24 cellular contexts compared by ENCODE assay signal in genomic region chr4:81682492-81682891, GRCh38.
"Had no signal": no experiment of that assay in that cellular context is flagged by ENCODE, and none has a peak within 500 bp of the region (broad histone marks: within the 10 kb centered on the region; RNA-seq: fewer than 3 reads in every experiment).

No MANE protein-coding gene starts in this region.

- H3K4me2 ChIP-seq: smooth muscle cell had no signal

- H3K4me3 ChIP-seq: esophagus squamous epithelium, gastrocnemius medialis, left ventricle myocardium inferior, sigmoid colon, smooth muscle cell, testis, vagina had no signal

- H3K4me1 ChIP-seq: esophagus squamous epithelium, gastrocnemius medialis, left ventricle myocardium inferior, sigmoid colon, testis, vagina had no signal

- DNase-seq: activated CD4-positive, alpha-beta T cell treated with anti-CD3 and anti-CD28 coated beads, Interleukin-2, amount 10 ng/mL, durations not matched to agents 24 days and 14 days; activated CD8-positive, alpha-beta T cell treated with anti-CD3 and anti-CD28 coated beads for 36 hours; aorta; effector memory CD8-positive, alpha-beta T cell; esophagus squamous epithelium; gastrocnemius medialis; hippocampal formation; left ventricle myocardium inferior; mammary epithelial cell; midbrain; natural killer cell; retina; sigmoid colon; stimulated activated CD4-positive, alpha-beta T cell treated with anti-CD3 and anti-CD28 coated beads, Interleukin-15, amount 100 ng/mL, for 24 hours; testis had no signal

- H3K36me3 ChIP-seq: esophagus squamous epithelium, gastrocnemius medialis, left ventricle myocardium inferior, sigmoid colon, vagina had no signal

- H3K4me3 Mint-ChIP-seq: activated CD4-positive, alpha-beta T cell treated with anti-CD3 and anti-CD28 coated beads, Interleukin-2, amount 10 ng/mL, durations not matched to agents 24 days and 14 days; activated CD8-positive, alpha-beta T cell treated with anti-CD3 and anti-CD28 coated beads for 36 hours; activated T-helper 1 cell treated with anti-CD3 and anti-CD28 coated beads, Interleukin-12 subunit alpha, Interleukin-12 subunit beta, Interleukin-2, Interleukin-4 antibody, amounts not matched to agents 30 ng/mL and 10 ng/mL and 1 ng/mL, durations not matched to agents 14 hours and 24 hours and 36 hours; brain; effector memory CD8-positive, alpha-beta T cell; natural killer cell; stimulated activated memory B cell treated with anti-CD40 and anti-IgM and Interleukin-4, amounts not matched to agents 10 μg/mL and 1 μg/mL and 100 μg/mL, for 72 hours; type B pancreatic cell had no signal

- H3K27me3 Mint-ChIP-seq: stimulated activated memory B cell treated with anti-CD40 and anti-IgM and Interleukin-4, amounts not matched to agents 10 μg/mL and 1 μg/mL and 100 μg/mL, for 72 hours had no signal

- ATAC-seq: activated CD4-positive, CD25-positive, alpha-beta regulatory T cell treated with anti-CD3 and anti-CD28 coated beads, Interleukin-2, amount 50 U/mL, for 24 hours; activated CD8-positive, alpha-beta T cell treated with anti-CD3 and anti-CD28 coated beads for 36 hours; activated naive CD4-positive, alpha-beta T cell treated with anti-CD3 and anti-CD28 coated beads, Interleukin-2, amount 50 U/mL, for 72 hours; effector memory CD8-positive, alpha-beta T cell; gastrocnemius medialis; natural killer cell; stimulated activated memory B cell treated with anti-CD40 and anti-IgM and Interleukin-4, amounts not matched to agents 10 μg/mL and 1 μg/mL and 100 μg/mL, for 72 hours had no signal

- H3K9me3 Mint-ChIP-seq: activated CD8-positive, alpha-beta T cell treated with anti-CD3 and anti-CD28 coated beads for 36 hours; activated naive CD4-positive, alpha-beta T cell treated with anti-CD3 and anti-CD28 coated beads, Interleukin-2, amount 50 U/mL, for 72 hours; activated T-helper 1 cell treated with anti-CD3 and anti-CD28 coated beads, Interleukin-12 subunit alpha, Interleukin-12 subunit beta, Interleukin-2, Interleukin-4 antibody, amounts not matched to agents 30 ng/mL and 10 ng/mL and 1 ng/mL, durations not matched to agents 14 hours and 24 hours and 36 hours; brain; effector memory CD8-positive, alpha-beta T cell; natural killer cell; stimulated activated memory B cell treated with anti-CD40 and anti-IgM and Interleukin-4, amounts not matched to agents 10 μg/mL and 1 μg/mL and 100 μg/mL, for 72 hours; type B pancreatic cell had no signal

- H3K36me3 Mint-ChIP-seq: activated naive CD4-positive, alpha-beta T cell treated with anti-CD3 and anti-CD28 coated beads, Interleukin-2, amount 50 U/mL, for 72 hours; brain; natural killer cell; stimulated activated memory B cell treated with anti-CD40 and anti-IgM and Interleukin-4, amounts not matched to agents 10 μg/mL and 1 μg/mL and 100 μg/mL, for 72 hours; type B pancreatic cell had no signal

- H3K27ac Mint-ChIP-seq: activated CD4-positive, alpha-beta T cell treated with anti-CD3 and anti-CD28 coated beads, Interleukin-2, amount 10 ng/mL, durations not matched to agents 24 days and 14 days; activated CD8-positive, alpha-beta T cell treated with anti-CD3 and anti-CD28 coated beads for 36 hours; activated naive CD4-positive, alpha-beta T cell treated with anti-CD3 and anti-CD28 coated beads, Interleukin-2, amount 50 U/mL, for 72 hours; activated T-helper 1 cell treated with anti-CD3 and anti-CD28 coated beads, Interleukin-12 subunit alpha, Interleukin-12 subunit beta, Interleukin-2, Interleukin-4 antibody, amounts not matched to agents 30 ng/mL and 10 ng/mL and 1 ng/mL, durations not matched to agents 14 hours and 24 hours and 36 hours; brain; effector memory CD8-positive, alpha-beta T cell; natural killer cell; progenitor cell of endocrine pancreas; stimulated activated memory B cell treated with anti-CD40 and anti-IgM and Interleukin-4, amounts not matched to agents 10 μg/mL and 1 μg/mL and 100 μg/mL, for 72 hours; type B pancreatic cell had no signal

- H3K4me1 Mint-ChIP-seq: activated CD4-positive, alpha-beta T cell treated with anti-CD3 and anti-CD28 coated beads, Interleukin-2, amount 10 ng/mL, durations not matched to agents 24 days and 14 days; natural killer cell; stimulated activated memory B cell treated with anti-CD40 and anti-IgM and Interleukin-4, amounts not matched to agents 10 μg/mL and 1 μg/mL and 100 μg/mL, for 72 hours had no signal

- H3K9me3 ChIP-seq: esophagus squamous epithelium, gastrocnemius medialis, left ventricle myocardium inferior, sigmoid colon, testis, vagina had no signal

- H3K27ac ChIP-seq: esophagus squamous epithelium, gastrocnemius medialis, left ventricle myocardium inferior, sigmoid colon, testis, vagina had no signal

- H3K27me3 ChIP-seq: esophagus squamous epithelium, gastrocnemius medialis, sigmoid colon, testis, vagina had no signal
